ENCODE assay signal across 23 cellular contexts in the genomic region with DNA sequence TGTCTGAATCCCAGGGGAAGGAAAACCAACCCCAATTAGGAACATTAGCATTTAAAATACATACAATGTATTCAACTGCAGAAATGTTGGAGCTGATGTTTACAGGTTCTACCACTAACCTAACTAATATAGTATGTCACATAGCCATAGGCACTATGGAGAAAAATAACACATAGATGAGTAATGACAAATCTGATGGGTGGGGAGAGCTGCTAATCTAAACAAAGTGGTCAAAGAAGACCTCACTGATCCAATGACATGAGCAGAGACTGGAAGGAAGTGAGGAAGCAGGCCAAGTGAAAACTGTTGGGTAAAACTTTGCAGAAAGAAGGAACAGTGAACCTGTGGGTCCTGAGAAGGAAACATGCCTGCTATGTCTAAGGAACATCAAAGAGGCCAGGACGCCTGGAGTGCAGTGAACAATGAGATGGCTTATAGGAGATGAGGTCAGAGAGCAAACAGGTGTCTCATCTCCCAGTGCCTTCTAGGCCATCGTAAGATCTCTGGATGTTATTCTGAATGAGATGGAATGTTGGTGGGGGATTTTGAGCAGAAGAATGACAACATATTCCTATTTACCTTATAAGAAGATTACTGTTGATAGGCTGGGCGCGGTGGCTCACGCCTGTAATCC.
DNase-seq lines count a peak whose midpoint lies in the region; ATAC-seq and TF ChIP-seq lines count a peak whose summit lies in the region.
"Had no signal": no experiment of that assay in that cellular context is flagged by ENCODE, and none has a peak within 500 bp of the region (broad histone marks: within the 10 kb centered on the region; RNA-seq: fewer than 3 reads in every experiment).

No MANE protein-coding gene starts in this region.

- no peak overlapping the region for H3K23ac ChIP-seq in trophoblast cell (ENCODE audit: low read length)

- H4K91ac ChIP-seq in trophoblast cell (ENCODE audit: low read depth, low read length) = no peak overlapping the region

- H3K79me2 ChIP-seq in trophoblast cell (ENCODE audit: control insufficient read depth, insufficient read depth, low read length, poor library complexity) = no peaks in the 10 kb centered on the region

- H3K4me3 ChIP-seq in HEK293 (ENCODE audit: low read depth, low read length) (no peak overlapping the region), trophoblast cell (ENCODE audit: low read depth, low read length) (no peak overlapping the region)
- H3K4me3 ChIP-seq: adrenal gland, psoas muscle, SK-N-MC, stomach, upper lobe of left lung had no signal

- no peak overlapping the region for H3K9ac ChIP-seq in trophoblast cell (ENCODE audit: low read length)

- no peak overlapping the region for H3K4me2 ChIP-seq in trophoblast cell (ENCODE audit: low read length)

- CTCF ChIA-PET in HEK293 (lab: Yijun Ruan, JAX) = interaction anchor here (1.2 to 4.3 kb wide), 2 partner anchors 9 to 111 kb away, joined by 3 to 28 read pairs; no protein-coding TSS in a partner anchor
- CTCF ChIA-PET in RWPE1 (lab: Yijun Ruan, JAX) = interaction anchor here (1.3 kb wide), 1 partner anchor 12 kb away, joined by 4 read pairs; no protein-coding TSS in a partner anchor

- no peak overlapping the region for H2BK12ac ChIP-seq in trophoblast cell (ENCODE audit: low read length)

- H3K14ac ChIP-seq in trophoblast cell (ENCODE audit: low read length) = no peak overlapping the region

- no peak overlapping the region for H2BK120ac ChIP-seq in trophoblast cell (ENCODE audit: insufficient read depth, low read length, poor library complexity)

- no peak overlapping the region for H2AFZ ChIP-seq in trophoblast cell (ENCODE audit: insufficient read depth, low read length, poor library complexity)

- no peak overlapping the region for H2BK5ac ChIP-seq in trophoblast cell (ENCODE audit: low read depth, low read length, poor library complexity)

- no peaks in the 10 kb centered on the region for H3K9me3 ChIP-seq in HEK293 (ENCODE audit: control insufficient read depth, insufficient read depth, low read depth, low read length)
- H3K9me3 ChIP-seq in trophoblast cell (ENCODE audit: insufficient read depth, low read depth, low read length) = no peaks in the 10 kb centered on the region
- H3K9me3 ChIP-seq: adrenal gland, neutrophil, psoas muscle, stomach, upper lobe of left lung had no signal

- H3K79me1 ChIP-seq in trophoblast cell (ENCODE audit: low read length) = no peaks in the 10 kb centered on the region

- no CpG with 5 or more reads among the region's 5 CpGs for whole genome bisulfite sequencing in trophoblast cell (ENCODE audit: extremely low coverage, insufficient coverage, insufficient read length)

- no peaks in the 10 kb centered on the region for H3K4me1 ChIP-seq in HEK293 (ENCODE audit: control insufficient read depth, insufficient read depth, low read length)
- no peaks in the 10 kb centered on the region for H3K4me1 ChIP-seq in trophoblast cell (ENCODE audit: control insufficient read depth in 1 of 2, insufficient read depth in 2 of 2, low read length in 2 of 2)
- H3K4me1 ChIP-seq: adrenal gland, psoas muscle, stomach, upper lobe of left lung had no signal

- TF ChIP-seq CTCF in HEK293 (tag by site-specific recombination; IDR thresholded peaks at IDR 0.05) (no peak), RWPE1 (conservative IDR thresholded peaks at IDR 0.05; ENCODE audit: low read depth) (no peak)

- no peak overlapping the region for H3K27ac ChIP-seq in HEK293 (ENCODE audit: extremely low read depth, low read depth, low read length)
- no peak overlapping the region for H3K27ac ChIP-seq in RWPE1
- no peak overlapping the region for H3K27ac ChIP-seq in trophoblast cell (ENCODE audit: low read depth, low read length)
- H3K27ac ChIP-seq: adrenal gland, neutrophil, psoas muscle, SK-N-MC, stomach, upper lobe of left lung had no signal

- POLR2A ChIA-PET in HEK293 (lab: Yijun Ruan, JAX) (no interaction called here), RWPE1 (lab: Yijun Ruan, JAX; ENCODE audit: low non-redundant PET) (no interaction called here)

- no peak overlapping the region for H3K18ac ChIP-seq in trophoblast cell (ENCODE audit: low read length)

- H2AK5ac ChIP-seq in trophoblast cell (ENCODE audit: low read length) = no peak overlapping the region

- H3K36me3 ChIP-seq in HEK293 (ENCODE audit: control insufficient read depth in 2 of 2, insufficient read depth in 1 of 2, low read length in 2 of 2) (no peaks in the 10 kb centered on the region), trophoblast cell (ENCODE audit: control insufficient read depth in 1 of 2, insufficient read depth in 2 of 2, low read length in 2 of 2) (no peaks in the 10 kb centered on the region)
- H3K36me3 ChIP-seq: adrenal gland, neutrophil, stomach, upper lobe of left lung had no signal

- no peaks in the 10 kb centered on the region for H3K27me3 ChIP-seq in trophoblast cell (ENCODE audit: insufficient read depth, low read length)
- H3K27me3 ChIP-seq: adrenal gland, stomach, upper lobe of left lung had no signal

- no peak overlapping the region for H3K4ac ChIP-seq in trophoblast cell (ENCODE audit: low read depth, low read length)

- peak; percentile 12 for DNase-seq in RWPE1 (ENCODE audit: low spot score)
- peak; percentile 36 to 72 for DNase-seq in trophoblast cell
- no peak for DNase-seq in stimulated activated naive CD4-positive, alpha-beta T cell (lab: John Stamatoyannopoulos, UW)
- no peak for DNase-seq in GM19240 (ENCODE audit: insufficient read length, low spot score)
- DNase-seq: activated effector memory CD4-positive, alpha-beta T cell treated with anti-CD3 and anti-CD28 coated beads, Interleukin-2, amount 50 U/mL, for 16 hours; adrenal gland; cerebellar nuclear complex; DND-41; effector CD8-positive, alpha-beta T cell; immature natural killer cell; NCI-H2171 treated with DMSO at 0.1 percent for 48 hours; psoas muscle; stimulated activated CD4-positive, alpha-beta T cell treated with anti-CD3 and anti-CD28 coated beads, Interleukin-4, amount 100 ng/mL, for 24 hours; stomach; T-helper 2 cell; upper lobe of left lung had no signal

- ATAC-seq in esophagus mucosa (peak; percentile 80), GM19023 (IDR thresholded peaks at IDR 0.05; ENCODE audit: unreplicated experiment) (no peak), HG03460 (IDR thresholded peaks at IDR 0.05; ENCODE audit: unreplicated experiment) (no peak)
- ATAC-seq: Panc1, psoas muscle had no signal

- H4K12ac ChIP-seq in trophoblast cell (ENCODE audit: low read depth, low read length) = no peak overlapping the region

- no peak overlapping the region for H4K8ac ChIP-seq in trophoblast cell (ENCODE audit: low read depth, low read length)

TF ChIP-seq in HEK293, 187 proteins besides CTCF, POLR2A, EP300 and RAD21:
- TF ChIP-seq SCRT2 (tag by site-specific recombination; IDR thresholded peaks at IDR 0.05) = peak; percentile 60
- TF ChIP-seq, protein P1, sequence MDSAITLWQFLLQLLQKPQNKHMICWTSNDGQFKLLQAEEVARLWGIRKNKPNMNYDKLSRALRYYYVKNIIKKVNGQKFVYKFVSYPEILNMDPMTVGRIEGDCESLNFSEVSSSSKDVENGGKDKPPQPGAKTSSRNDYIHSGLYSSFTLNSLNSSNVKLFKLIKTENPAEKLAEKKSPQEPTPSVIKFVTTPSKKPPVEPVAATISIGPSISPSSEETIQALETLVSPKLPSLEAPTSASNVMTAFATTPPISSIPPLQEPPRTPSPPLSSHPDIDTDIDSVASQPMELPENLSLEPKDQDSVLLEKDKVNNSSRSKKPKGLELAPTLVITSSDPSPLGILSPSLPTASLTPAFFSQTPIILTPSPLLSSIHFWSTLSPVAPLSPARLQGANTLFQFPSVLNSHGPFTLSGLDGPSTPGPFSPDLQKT (IDR thresholded peaks at IDR 0.05; ENCODE audit: borderline replicate concordance, low read depth, low read length) = no peak

Comparison
In these comparisons a context has a peak if more than half of its experiments do, and no peak if none do; other contexts are left out.
1. DNase-seq: peak in RWPE1 (single experiment) and trophoblast cell (2 of 2); none in stimulated activated naive CD4-positive, alpha-beta T cell (0 of 6) and GM19240 (single experiment).